ENCODE assay signal across 1 cellular context in genomic region chr9:121023064-121023463, GRCh38.
TF ChIP-seq lines count a peak whose summit lies in the region.

No MANE protein-coding gene starts in this region.

TF ChIP-seq in GM12878, 131 proteins besides CTCF, POLR2A, EP300 and RAD21:
- TF ChIP-seq TAF1 (IDR thresholded peaks at IDR 0.05; ENCODE audit: borderline replicate concordance, low read depth, low read length), result no peak
- TF ChIP-seq SREBF2 (IDR thresholded peaks at IDR 0.05; ENCODE audit: low read length), result no peak
- TF ChIP-seq ZNF274 (IDR thresholded peaks at IDR 0.05; ENCODE audit: insufficient read depth, insufficient read length), result no peak
- no peak for TF ChIP-seq ATF3 (IDR thresholded peaks at IDR 0.05; ENCODE audit: borderline replicate concordance, extremely low read depth, low read depth, low read length)
- no peak for TF ChIP-seq FOS (IDR thresholded peaks at IDR 0.05; ENCODE audit: borderline replicate concordance, extremely low read depth, insufficient read length)
- no peak for TF ChIP-seq BRCA1 (IDR thresholded peaks at IDR 0.05; ENCODE audit: low read depth, low read length)
- TF ChIP-seq ESRRA (IDR thresholded peaks at IDR 0.05; ENCODE audit: low read length), result no peak
- no peak for TF ChIP-seq E2F8 (IDR thresholded peaks at IDR 0.05; ENCODE audit: low read depth, partially characterized antibody)
- no peak for TF ChIP-seq BHLHE40 (IDR thresholded peaks at IDR 0.05; ENCODE audit: borderline replicate concordance in 1 of 2, low read depth in 2 of 2, low read length in 1 of 2)
- TF ChIP-seq HCFC1 (IDR thresholded peaks at IDR 0.05; ENCODE audit: low read length), result no peak
- no peak for TF ChIP-seq RFX5 (IDR thresholded peaks at IDR 0.05; ENCODE audit: low read depth, low read length)
- no peak for TF ChIP-seq CEBPB (IDR thresholded peaks at IDR 0.05; ENCODE audit: borderline replicate concordance in 1 of 2, low read depth in 2 of 2, low read length in 2 of 2)
- no peak for TF ChIP-seq CBFB (IDR thresholded peaks at IDR 0.05; ENCODE audit: low read depth)
- no peak for TF ChIP-seq NR2F1 (conservative IDR thresholded peaks at IDR 0.05)
